ENCODE assay signal across 1 cellular context in the genomic region with DNA sequence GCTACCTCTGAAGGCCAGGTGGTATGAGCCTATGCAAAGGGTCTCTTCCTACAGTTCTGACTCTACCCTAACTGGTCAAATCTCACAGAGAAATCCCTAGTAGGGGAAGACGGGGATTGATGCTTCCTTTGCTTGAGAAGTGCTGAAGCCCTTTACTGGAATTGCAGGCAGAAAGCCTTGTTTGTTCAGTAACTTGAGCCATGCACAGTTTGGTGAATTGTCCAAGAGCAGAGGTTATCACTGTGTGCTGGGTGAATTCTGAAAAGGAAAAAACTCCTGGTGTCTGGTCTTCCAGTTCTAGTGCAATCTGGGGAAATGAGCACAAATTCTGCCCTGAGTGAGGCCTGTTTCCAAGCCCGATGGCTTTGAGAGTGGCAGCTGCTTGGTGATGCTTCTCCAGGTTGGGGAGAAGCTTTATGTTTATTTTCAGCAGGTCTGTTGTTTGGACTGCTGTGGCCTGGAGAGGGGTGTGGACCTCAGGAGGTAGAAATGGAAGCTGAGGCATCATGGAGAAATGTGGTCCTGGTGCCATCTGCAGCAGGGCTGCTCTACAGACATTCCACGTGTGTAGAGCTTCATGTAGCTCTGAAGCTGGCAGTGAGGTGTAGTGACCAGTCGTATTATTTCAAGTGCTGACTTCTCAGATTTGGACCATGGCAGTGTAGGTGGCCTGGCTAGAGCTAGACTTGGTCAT.
TF ChIP-seq lines count a peak whose summit lies in the region.

No MANE protein-coding gene starts in this region.

TF ChIP-seq in IMR-90, 13 proteins besides CTCF, POLR2A, EP300 and RAD21:
- TF ChIP-seq, protein P1, sequence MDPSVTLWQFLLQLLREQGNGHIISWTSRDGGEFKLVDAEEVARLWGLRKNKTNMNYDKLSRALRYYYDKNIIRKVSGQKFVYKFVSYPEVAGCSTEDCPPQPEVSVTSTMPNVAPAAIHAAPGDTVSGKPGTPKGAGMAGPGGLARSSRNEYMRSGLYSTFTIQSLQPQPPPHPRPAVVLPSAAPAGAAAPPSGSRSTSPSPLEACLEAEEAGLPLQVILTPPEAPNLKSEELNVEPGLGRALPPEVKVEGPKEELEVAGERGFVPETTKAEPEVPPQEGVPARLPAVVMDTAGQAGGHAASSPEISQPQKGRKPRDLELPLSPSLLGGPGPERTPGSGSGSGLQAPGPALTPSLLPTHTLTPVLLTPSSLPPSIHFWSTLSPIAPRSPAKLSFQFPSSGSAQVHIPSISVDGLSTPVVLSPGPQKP (IDR thresholded peaks at IDR 0.05; ENCODE audit: borderline replicate concordance, low read depth, low read length), result no peak
- TF ChIP-seq MAFK (IDR thresholded peaks at IDR 0.05; ENCODE audit: low read depth, low read length) (no peak), SMC3 (IDR thresholded peaks at IDR 0.05; ENCODE audit: low read depth, low read length) (no peak), NFE2L2 (IDR thresholded peaks at IDR 0.05; ENCODE audit: low read depth, low read length) (no peak), MAZ (IDR thresholded peaks at IDR 0.05; ENCODE audit: borderline replicate concordance, low read depth, low read length) (no peak), BHLHE40 (IDR thresholded peaks at IDR 0.05; ENCODE audit: low read depth, low read length) (no peak)
- TF ChIP-seq, protein P2, sequence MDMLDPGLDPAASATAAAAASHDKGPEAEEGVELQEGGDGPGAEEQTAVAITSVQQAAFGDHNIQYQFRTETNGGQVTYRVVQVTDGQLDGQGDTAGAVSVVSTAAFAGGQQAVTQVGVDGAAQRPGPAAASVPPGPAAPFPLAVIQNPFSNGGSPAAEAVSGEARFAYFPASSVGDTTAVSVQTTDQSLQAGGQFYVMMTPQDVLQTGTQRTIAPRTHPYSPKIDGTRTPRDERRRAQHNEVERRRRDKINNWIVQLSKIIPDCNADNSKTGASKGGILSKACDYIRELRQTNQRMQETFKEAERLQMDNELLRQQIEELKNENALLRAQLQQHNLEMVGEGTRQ (IDR thresholded peaks at IDR 0.05; ENCODE audit: low read depth, low read length), result no peak
